Comparison of ENCODE assay signal across 30 cellular contexts in genomic region chr16:69799601-69800000, GRCh38. TPM values are rescaled to one million over a fixed set of nuclear protein-coding genes. Genes with fewer than 3 reads are reported as not detected.
DNase-seq lines count a peak whose midpoint lies in the region; ATAC-seq, FAIRE-seq and TF ChIP-seq lines count a peak whose summit lies in the region.
"Had no signal": no experiment of that assay in that cellular context is flagged by ENCODE, and none has a peak within 500 bp of the region (broad histone marks: within the 10 kb centered on the region; RNA-seq: fewer than 3 reads in every experiment).

No MANE protein-coding gene starts in this region.

- no peak overlapping the region for H2AFZ ChIP-seq in HCT116 (ENCODE audit: low read depth, low read length, poor library complexity, severe bottlenecking)
- H2AFZ ChIP-seq in K562 (ENCODE audit: low read depth, low read length) = no peak overlapping the region
- no peak overlapping the region for H2AFZ ChIP-seq in osteoblast (ENCODE audit: low read length)

- no peaks in the 10 kb centered on the region for H3K9me2 ChIP-seq in HCT116 (ENCODE audit: insufficient read depth)

- H3K27ac ChIP-seq in HCT116 (ENCODE audit: low read depth, low read length) (no peak overlapping the region), K562 (ENCODE audit: extremely low read depth, low read depth, low read length) (no peak overlapping the region), osteoblast (ENCODE audit: low read depth, low read length) (no peak overlapping the region)
- H3K27ac ChIP-seq: gastroesophageal sphincter, HL-60, neutrophil, skin epidermis had no signal

- BruUV-seq in HCT116 (replicated peaks; lab: Mats Ljungman, UMichigan) = TSS peak; percentile 35
- TSS peak; percentile 27 for BruUV-seq in K562 (replicated peaks; lab: Mats Ljungman, UMichigan)

- RAD21 ChIA-PET in HCT116 (lab: Charles Lee; ENCODE audit: low non-redundant PET in 1 of 2, low total read pairs in 2 of 2, uncharacterized antibody in 2 of 2, unreplicated experiment in 2 of 2) = no interaction called here

- in situ Hi-C loops in K562 (cut with MboI) = no loop called here

- H3K4me3 ChIP-seq in HCT116 (replicated peaks in 1 of 2; ENCODE audit: low read depth in 1 of 2, low read length in 2 of 2) = no peak overlapping the region
- no peak overlapping the region for H3K4me3 ChIP-seq in K562
- H3K4me3 ChIP-seq in osteoblast (ENCODE audit: insufficient read depth, low read length) = no peak overlapping the region
- H3K4me3 ChIP-seq: lung, skin epidermis had no signal

- TF ChIP-seq CTCF in HCT116 (IDR thresholded peaks at IDR 0.05 in 2 of 3, conservative IDR thresholded peaks at IDR 0.05 in 1 of 3; ENCODE audit: borderline replicate concordance in 1 of 3, insufficient read depth in 1 of 3, low read depth in 2 of 3, low read length in 2 of 3) (no peak), K562 (IDR thresholded peaks at IDR 0.05 in 2 of 3, conservative IDR thresholded peaks at IDR 0.05 in 1 of 3; ENCODE audit: insufficient read depth in 2 of 3, low read depth in 1 of 3, low read length in 3 of 3) (no peak), osteoblast (IDR thresholded peaks at IDR 0.05; ENCODE audit: extremely low read depth, low read depth, low read length) (no peak)

- no peak for FAIRE-seq in K562 (lab: Jason Lieb, UNC)
- FAIRE-seq: islet of Langerhans had no signal

- H3K4me1 ChIP-seq in HCT116 (ENCODE audit: control insufficient read depth in 1 of 2, insufficient read depth in 2 of 2, low read length in 2 of 2) (no peaks in the 10 kb centered on the region), K562 (replicated peaks in 1 of 2; ENCODE audit: control insufficient read depth in 2 of 2, insufficient read depth in 2 of 2, low read length in 2 of 2) (no peaks in the 10 kb centered on the region; a peak in 1 of 5 replicates), osteoblast (ENCODE audit: insufficient read depth, low read length) (peaks cover 6% of the 10 kb centered on the region)
- H3K4me1 ChIP-seq: Caco-2 had no signal

- DNase-seq in HCT116 (ENCODE audit: low read depth, low spot score) (no peak), K562 (ENCODE audit: extremely low read depth in 1 of 4, low spot score in 3 of 4) (no peak), fibroblast of peridontal ligament (ENCODE audit: extremely low read depth) (peak; percentile 68), osteoblast (ENCODE audit: insufficient read length, low spot score, missing footprints) (peak; percentile 26), NCI-H69 (lab: John Stamatoyannopoulos, UW) (no peak), middle frontal gyrus (ENCODE audit: extremely low spot score, low spot score) (no peak), cerebellum (ENCODE audit: low spot score) (no peak)
- DNase-seq in stimulated activated CD4-positive, alpha-beta T cell treated with anti-CD3 and anti-CD28 coated beads, Interleukin-4, amount 100 ng/mL, for 24 hours = no peak
- DNase-seq: activated CD4-positive, alpha-beta T cell treated with anti-CD3 and anti-CD28 coated beads, Interleukin-2, amount 50 U/mL, for 4 hours; Caco-2; cerebellar nuclear complex; DND-41; effector CD4-positive, alpha-beta T cell; erythroblast; H7; NCI-H1105; NCI-H2029 treated with DMSO at 0.1 percent for 48 hours; NCI-H345; T1000 had no signal

- H3K9ac ChIP-seq in HCT116 (ENCODE audit: low read length) (no peak overlapping the region), K562 (ENCODE audit: insufficient read depth in 1 of 2, low read depth in 2 of 2, low read length in 2 of 2) (no peak overlapping the region)

- CTCF ChIA-PET in HCT116 (lab: Charles Lee) = no interaction called here
- CTCF ChIA-PET in K562 (lab: Yijun Ruan, JAX; ENCODE audit: low intra/inter-chr PET ratio) = interaction anchor here (1.5 kb wide), 1 partner anchor 138 kb away, joined by 4 read pairs; no protein-coding TSS in a partner anchor

- intact Hi-C loops in HCT116 (cut with micrococcal nuclease) = loop anchor here (5.0 to 10.0 kb wide), 2 partner anchors 295 to 853 kb away; no protein-coding TSS in a partner anchor
- intact Hi-C loops in K562 (cut with micrococcal nuclease) = loop anchor here (5.0 to 10.0 kb wide), 2 partner anchors 58 to 295 kb away; no protein-coding TSS in a partner anchor

- no peak for ATAC-seq in HCT116
- no peak for ATAC-seq in K562
- ATAC-seq: activated naive CD4-positive, alpha-beta T cell treated with anti-CD3 and anti-CD28 coated beads, Interleukin-2, amount 50 U/mL, for 72 hours; gastroesophageal sphincter; Right ventricle myocardium inferior; WTC11 had no signal

- TF ChIP-seq POLR2A in HCT116 (IDR thresholded peaks at IDR 0.05; ENCODE audit: borderline replicate concordance, extremely low read depth, insufficient read depth, insufficient read length) = no peak
- no peak for TF ChIP-seq POLR2A in K562 (conservative IDR thresholded peaks at IDR 0.05)

- peaks cover 0 to 5% of the 10 kb centered on the region in 2 experiments; a peak in 1 of 4 replicates for H3K36me3 ChIP-seq in HCT116 (ENCODE audit: control insufficient read depth in 1 of 2, insufficient read depth in 2 of 2, low read length in 2 of 2)
- H3K36me3 ChIP-seq in K562 (ENCODE audit: control insufficient read depth, insufficient read depth, low read length) = peaks cover 18% of the 10 kb centered on the region; the same call in 1 of the 3 replicates
- peaks cover 3% of the 10 kb centered on the region for H3K36me3 ChIP-seq in osteoblast (ENCODE audit: insufficient read depth, low read length)

- H3K79me2 ChIP-seq in HCT116 (ENCODE audit: insufficient read depth, low read length) = no peaks in the 10 kb centered on the region
- H3K79me2 ChIP-seq in K562 (ENCODE audit: control insufficient read depth, insufficient read depth, low read length) = no peaks in the 10 kb centered on the region
- peaks cover 3% of the 10 kb centered on the region for H3K79me2 ChIP-seq in osteoblast (ENCODE audit: insufficient read depth, low read length)

- H3K27me3 ChIP-seq in HCT116 (ENCODE audit: insufficient read depth, low read length) = no peaks in the 10 kb centered on the region
- no peaks in the 10 kb centered on the region for H3K27me3 ChIP-seq in K562 (ENCODE audit: control insufficient read depth in 2 of 2, insufficient read depth in 2 of 2, low read length in 2 of 2)
- no peaks in the 10 kb centered on the region for H3K27me3 ChIP-seq in osteoblast (ENCODE audit: insufficient read depth, low read length)
- H3K27me3 ChIP-seq: ascending aorta, gastroesophageal sphincter, neutrophil had no signal

- TF ChIP-seq EP300 in K562 (IDR thresholded peaks at IDR 0.05; ENCODE audit: low read length) = no peak

- TF ChIP-seq RAD21 in HCT116 (IDR thresholded peaks at IDR 0.05; ENCODE audit: low read depth) (no peak), K562 (CRISPR knock-in tag; conservative IDR thresholded peaks at IDR 0.05 in 1 of 2, IDR thresholded peaks at IDR 0.05 in 1 of 2) (no peak)

- H3K4me2 ChIP-seq in HCT116 (ENCODE audit: low read length) (no peak overlapping the region), K562 (ENCODE audit: insufficient read depth, low read length) (no peak overlapping the region), osteoblast (ENCODE audit: insufficient read depth, low read length) (no peak overlapping the region)

- H4K20me1 ChIP-seq in HCT116 (ENCODE audit: insufficient read depth) = no peaks in the 10 kb centered on the region
- peaks cover 8% of the 10 kb centered on the region for H4K20me1 ChIP-seq in K562 (replicated peaks; ENCODE audit: control insufficient read depth, insufficient read depth, low read length)
- no peaks in the 10 kb centered on the region for H4K20me1 ChIP-seq in osteoblast (ENCODE audit: insufficient read depth, low read length)

- POLR2A ChIA-PET in HCT116 (lab: Charles Lee) (no interaction called here), K562 (lab: Yijun Ruan, JAX) (no interaction called here)

- no peaks in the 10 kb centered on the region for H3K9me3 ChIP-seq in HCT116 (ENCODE audit: control insufficient read depth in 1 of 2, insufficient read depth in 1 of 2, low read depth in 1 of 2, low read length in 2 of 2)
- no peaks in the 10 kb centered on the region for H3K9me3 ChIP-seq in K562 (replicated peaks; ENCODE audit: control insufficient read depth, insufficient read depth, low read depth, low read length)
- H3K9me3 ChIP-seq in osteoblast (ENCODE audit: low read depth, low read length) = no peaks in the 10 kb centered on the region
- H3K9me3 ChIP-seq: ascending aorta, Caco-2, gastroesophageal sphincter, neutrophil, thoracic aorta had no signal

- 82% methylated on average over 11 of the region's 11 CpGs for WGBS in K562 (ENCODE audit: insufficient coverage, low coverage, missing lambda C conversion rate)

- peaks cover 5% of the 10 kb centered on the region for H3K9me1 ChIP-seq in K562 (ENCODE audit: control insufficient read depth, insufficient read depth, low read length)

RNA-seq across cellular contexts. Expression of gene WWP2, which starts 37.5 kb away (rescaled TPM):
- total RNA-seq in HCT116 (2021; ENCODE audit: unreplicated experiment) (44.2 TPM), K562 (2014; rRNA removed) (14.9 and 20.6 TPM in 2 replicates), K562 (2014; rRNA removed; fragmentation: Illumina TruSeq; extraction: Trizol) (14.6 and 17.4 TPM in 2 replicates), K562 (2015; rRNA removed; fragmentation: Illumina TruSeq; extraction: Trizol) (15.3 and 15.8 TPM in 2 replicates), K562 (2021) (33.7 and 34.4 TPM in 2 replicates), osteoblast (43.3 and 46.7 TPM in 2 replicates), cerebellum (26.0 TPM)
- polyA plus RNA-seq in HCT116 (2012) = 20.3 and 21.9 TPM in 2 replicates
- total RNA-seq in K562 (2011; cell fraction: chromatin; rRNA removed; ENCODE audit: low replicate concordance) = 54.0 and 74.4 TPM in 2 replicates
- 33.5 and 36.6 TPM in 2 replicates for total RNA-seq in K562 (2011; cell fraction: nucleolus; rRNA removed)
- total RNA-seq in K562 (2011; cell fraction: nucleoplasm; rRNA removed) = 32.8 and 44.3 TPM in 2 replicates
- polyA plus RNA-seq in K562 (2011; rRNA removed) (7.1 and 8.5 TPM in 2 replicates), K562 (2014; fragmentation: Illumina TruSeq; extraction: Trizol) (23.1 and 27.1 TPM in 2 replicates), K562 (2014; fragmentation: Nextera tagmentation; extraction: Ambion mirVana) (1 to 10 TPM; 1.9 to 2.0 TPM), K562 (2014; rRNA removed) (10.7 and 12.1 TPM in 2 replicates)
- polyA plus RNA-seq in K562 (2011; cell fraction: cytosol; rRNA removed) = 6.5 and 11.3 TPM in 2 replicates
- polyA plus RNA-seq in K562 (2011; cell fraction: nucleus; rRNA removed) = 25.1 and 34.9 TPM in 2 replicates
- polyA plus RNA-seq in K562 (2012) = 24.0 and 37.6 TPM in 2 replicates
- polyA minus RNA-seq in K562 (2011; rRNA and poly(A)+ RNA removed) = 11.3 and 13.3 TPM in 2 replicates
- polyA minus RNA-seq in K562 (2011; cell fraction: cytosol; rRNA and poly(A)+ RNA removed) = 10.2 and 17.9 TPM in 2 replicates
- 12.7 and 15.7 TPM in 2 replicates for polyA minus RNA-seq in K562 (2011; cell fraction: nucleus; rRNA and poly(A)+ RNA removed)

RNA-seq across cellular contexts. Expression of gene NOB1, which starts 44.9 kb away (rescaled TPM):
- total RNA-seq in HCT116 (2021; ENCODE audit: unreplicated experiment) (172 TPM), K562 (2014; rRNA removed) (91.1 and 91.3 TPM in 2 replicates), K562 (2014; rRNA removed; fragmentation: Illumina TruSeq; extraction: Trizol) (61.3 and 63.6 TPM in 2 replicates), K562 (2015; rRNA removed; fragmentation: Illumina TruSeq; extraction: Trizol) (81.2 and 85.7 TPM in 2 replicates), K562 (2021) (117 and 119 TPM in 2 replicates), osteoblast (35.5 and 36.2 TPM in 2 replicates), cerebellum (10.4 TPM)
- polyA plus RNA-seq in HCT116 (2012) = 213 and 237 TPM in 2 replicates
- total RNA-seq in K562 (2011; cell fraction: chromatin; rRNA removed; ENCODE audit: low replicate concordance) = 105 and 163 TPM in 2 replicates
- 111 and 135 TPM in 2 replicates for total RNA-seq in K562 (2011; cell fraction: nucleolus; rRNA removed)
- 77.2 and 104 TPM in 2 replicates for total RNA-seq in K562 (2011; cell fraction: nucleoplasm; rRNA removed)
- polyA plus RNA-seq in K562 (2011; rRNA removed) (116 and 135 TPM in 2 replicates), K562 (2014; fragmentation: Illumina TruSeq; extraction: Trizol) (129 and 135 TPM in 2 replicates), K562 (2014; fragmentation: Nextera tagmentation; extraction: Ambion mirVana) (100 to 1,000 TPM in 1 of 2 experiments, 10 to 100 TPM in 1; 42.4 to 139 TPM), K562 (2014; rRNA removed) (148 and 150 TPM in 2 replicates)
- 157 and 178 TPM in 2 replicates for polyA plus RNA-seq in K562 (2011; cell fraction: cytosol; rRNA removed)
- 86.6 and 87.3 TPM in 2 replicates for polyA plus RNA-seq in K562 (2011; cell fraction: nucleus; rRNA removed)
- 117 and 160 TPM in 2 replicates for polyA plus RNA-seq in K562 (2012)
- polyA minus RNA-seq in K562 (2011; rRNA and poly(A)+ RNA removed) = 122 and 124 TPM in 2 replicates
- 84.0 and 111 TPM in 2 replicates for polyA minus RNA-seq in K562 (2011; cell fraction: cytosol; rRNA and poly(A)+ RNA removed)
- 40.3 and 72.0 TPM in 2 replicates for polyA minus RNA-seq in K562 (2011; cell fraction: nucleus; rRNA and poly(A)+ RNA removed)

Comparison
In these comparisons a context has a peak if more than half of its experiments do, and no peak if none do; other contexts are left out.
1. DNase-seq: peak in fibroblast of peridontal ligament (single experiment) and osteoblast (single experiment); none in HCT116 (single experiment), K562 (0 of 4), NCI-H69 (single experiment), middle frontal gyrus (single experiment), stimulated activated CD4-positive, alpha-beta T cell treated with anti-CD3 and anti-CD28 coated beads, Interleukin-4, amount 100 ng/mL, for 24 hours (single experiment) and cerebellum (single experiment).